ENCODE assay signal across 27 cellular contexts in genomic region chr3:100702082-100703014, GRCh38. TPM values are rescaled to one million over a fixed set of nuclear protein-coding genes. Genes with fewer than 3 reads are reported as not detected.
DNase-seq lines count a peak whose midpoint lies in the region; ATAC-seq, FAIRE-seq and TF ChIP-seq lines count a peak whose summit lies in the region.
"Had no signal": no experiment of that assay in that cellular context is flagged by ENCODE, and none has a peak within 500 bp of the region (broad histone marks: within the 10 kb centered on the region; RNA-seq: fewer than 3 reads in every experiment).

No MANE protein-coding gene starts in this region.

- H3K9ac ChIP-seq in astrocyte (ENCODE audit: low read length): no peak overlapping the region
- H3K9ac ChIP-seq in HepG2 (ENCODE audit: insufficient read depth, low read depth, low read length): no peak overlapping the region

- H3K9me3 ChIP-seq in astrocyte (ENCODE audit: insufficient read depth, low read depth, low read length): no peaks in the 10 kb centered on the region
- H3K9me3 ChIP-seq in HepG2 (ENCODE audit: low read length): no peaks in the 10 kb centered on the region
- H3K9me3 ChIP-seq: esophagus squamous epithelium, HAP-1, neutrophil, testis, uterus had no signal

- no peaks in the 10 kb centered on the region for H3K27me3 ChIP-seq in astrocyte (ENCODE audit: insufficient read depth, low read length)
- H3K27me3 ChIP-seq in HepG2 (ENCODE audit: control insufficient read depth in 1 of 2, insufficient read depth in 2 of 2, low read length in 2 of 2): peaks cover 1 to 10% of the 10 kb centered on the region in 2 experiments; a peak in 1 of 5 replicates
- H3K27me3 ChIP-seq: testis had no signal

- TF ChIP-seq EP300 in HepG2 (IDR thresholded peaks at IDR 0.05; ENCODE audit: low read depth in 2 of 2, low read length in 2 of 2): no peak
- TF ChIP-seq EP300 in HepG2 (CRISPR knock-in tag; IDR thresholded peaks at IDR 0.05; ENCODE audit: borderline replicate concordance): no peak

- H3K4me3 ChIP-seq in astrocyte (ENCODE audit: insufficient read depth, low read depth, low read length) (no peak overlapping the region), HepG2 (replicated peaks in 1 of 3; ENCODE audit: insufficient read depth in 1 of 3, low read depth in 2 of 3, low read length in 3 of 3) (no peak overlapping the region)
- H3K4me3 ChIP-seq: esophagus squamous epithelium, HAP-1, testis, uterus had no signal

- H3K4me3 Mint-ChIP-seq in astrocyte (ENCODE audit: unreplicated experiment): no peak overlapping the region
- H3K4me3 Mint-ChIP-seq: activated CD8-positive, alpha-beta T cell treated with anti-CD3 and anti-CD28 coated beads, Interleukin-2, amount 10 ng/mL, durations not matched to agents 7 days and 5 days; central memory CD8-positive, alpha-beta T cell; stimulated activated naive B cell treated with anti-CD40 and anti-IgM and Interleukin-4, amounts not matched to agents 10 μg/mL and 1 μg/mL and 100 μg/mL, for 72 hours had no signal

- H3K27ac Mint-ChIP-seq in astrocyte (ENCODE audit: unreplicated experiment): peak overlapping the region; percentile 30
- H3K27ac Mint-ChIP-seq: activated CD8-positive, alpha-beta T cell treated with anti-CD3 and anti-CD28 coated beads, Interleukin-2, amount 10 ng/mL, durations not matched to agents 7 days and 5 days; stimulated activated naive B cell treated with anti-CD40 and anti-IgM and Interleukin-4, amounts not matched to agents 10 μg/mL and 1 μg/mL and 100 μg/mL, for 72 hours had no signal

- DNase-seq in astrocyte (ENCODE audit: low read depth): no peak
- no peak for DNase-seq in HepG2 (ENCODE audit: low spot score)
- DNase-seq in cerebellar nuclear complex (lab: John Stamatoyannopoulos, UW): no peak
- no peak for DNase-seq in amniotic stem cell (lab: John Stamatoyannopoulos, UW)
- DNase-seq in foreskin melanocyte: no peak
- DNase-seq in NCI-H446 treated with DMSO at 0.1 percent for 48 hours (lab: John Stamatoyannopoulos, UW): no peak
- DNase-seq: activated CD4-positive, alpha-beta T cell treated with anti-CD3 and anti-CD28 coated beads for 1 hour; activated CD8-positive, alpha-beta T cell treated with anti-CD3 and anti-CD28 coated beads, Interleukin-2, amount 10 ng/mL, durations not matched to agents 7 days and 5 days; activated naive CD4-positive, alpha-beta T cell treated with Interleukin-2 at 50 U/mL for 16 hours; effector CD4-positive, alpha-beta T cell; esophagus squamous epithelium; Karpas-422; kidney glomerular epithelial cell; NCI-H1092 treated with DMSO at 0.1 percent for 48 hours; NCI-H1930; NCI-H2227 treated with DMSO at 0.1 percent for 48 hours; NCI-H774; SIG-M5; stimulated activated CD4-positive, alpha-beta T cell treated with anti-CD3 and anti-CD28 coated beads, Interleukin-2, amount 100 ng/mL, for 48 hours; stimulated activated naive B cell treated with anti-CD40 and anti-IgM and Interleukin-4, amounts not matched to agents 10 μg/mL and 1 μg/mL and 100 μg/mL, for 72 hours; testis; uterus had no signal

- H3K4me1 Mint-ChIP-seq in astrocyte (ENCODE audit: low read depth, unreplicated experiment): no peaks in the 10 kb centered on the region
- H3K4me1 Mint-ChIP-seq: central memory CD8-positive, alpha-beta T cell; stimulated activated naive B cell treated with anti-CD40 and anti-IgM and Interleukin-4, amounts not matched to agents 10 μg/mL and 1 μg/mL and 100 μg/mL, for 72 hours had no signal

- BruUV-seq in HepG2 (replicated peaks; lab: Mats Ljungman, UMichigan): no TSS peak

- peaks cover 19% of the 10 kb centered on the region for H3K27me3 Mint-ChIP-seq in astrocyte (ENCODE audit: low read depth, unreplicated experiment)

- TF ChIP-seq RAD21 in HepG2 (CRISPR knock-in tag; IDR thresholded peaks at IDR 0.05): no peak

- in situ Hi-C loops in HepG2 (cut with HindIII; ENCODE audit: extremely low pct_ligation_motif_present, low pct_unique_long_range_greater_than_20kb): loop anchor here (25.0 kb wide), 3 partner anchors 90 to 890 kb away; partner anchors contain the start of genes ADGRG7 and CMSS1

- H2AFZ ChIP-seq in astrocyte (ENCODE audit: low read depth, low read length): no peak overlapping the region
- H2AFZ ChIP-seq in HepG2 (ENCODE audit: low read length): no peak overlapping the region

- 19% methylated on average over 4 of the region's 4 CpGs for WGBS in HepG2 (ENCODE audit: low lambda C conversion rate)

- no peaks in the 10 kb centered on the region for H4K20me1 ChIP-seq in astrocyte (ENCODE audit: insufficient read depth, low read length)
- H4K20me1 ChIP-seq in HepG2 (ENCODE audit: insufficient read depth, low read length): no peaks in the 10 kb centered on the region

- H3K36me3 Mint-ChIP-seq in astrocyte (ENCODE audit: low read depth, unreplicated experiment): no peaks in the 10 kb centered on the region
- H3K36me3 Mint-ChIP-seq: stimulated activated naive B cell treated with anti-CD40 and anti-IgM and Interleukin-4, amounts not matched to agents 10 μg/mL and 1 μg/mL and 100 μg/mL, for 72 hours had no signal

- no peak for TF ChIP-seq POLR2A in HepG2 (IDR thresholded peaks at IDR 0.05; ENCODE audit: insufficient read depth in 1 of 2, low read depth in 2 of 2, low read length in 2 of 2)

- H3K9me3 Mint-ChIP-seq in astrocyte (ENCODE audit: unreplicated experiment): no peaks in the 10 kb centered on the region
- H3K9me3 Mint-ChIP-seq: central memory CD8-positive, alpha-beta T cell; stimulated activated naive B cell treated with anti-CD40 and anti-IgM and Interleukin-4, amounts not matched to agents 10 μg/mL and 1 μg/mL and 100 μg/mL, for 72 hours had no signal

- TF ChIP-seq CTCF in astrocyte (IDR thresholded peaks at IDR 0.05; ENCODE audit: insufficient read depth, low read depth, low read length): no peak
- no peak for TF ChIP-seq CTCF in HepG2 (CRISPR knock-in tag; IDR thresholded peaks at IDR 0.05)

- intact Hi-C loops in HepG2 (cut with micrococcal nuclease; ENCODE audit: unreplicated experiment): no loop called here

- FAIRE-seq in astrocyte (lab: Jason Lieb, UNC): no peak
- FAIRE-seq in HepG2 (lab: Jason Lieb, UNC): no peak

- CTCF ChIA-PET in HepG2 (lab: Yijun Ruan, JAX; ENCODE audit: low intra/inter-chr PET ratio, low total read pairs): no interaction called here

- ATAC-seq in GM18511 (IDR thresholded peaks at IDR 0.05; ENCODE audit: unreplicated experiment) (peak; percentile 52), HG03064 (IDR thresholded peaks at IDR 0.05; ENCODE audit: low read depth, unreplicated experiment) (peak; percentile 69), HepG2 (no peak)
- ATAC-seq: activated CD8-positive, alpha-beta T cell treated with anti-CD3 and anti-CD28 coated beads, Interleukin-2, amount 10 ng/mL, durations not matched to agents 7 days and 5 days; stimulated activated naive B cell treated with anti-CD40 and anti-IgM and Interleukin-4, amounts not matched to agents 10 μg/mL and 1 μg/mL and 100 μg/mL, for 72 hours had no signal

- H3K79me2 ChIP-seq in astrocyte (ENCODE audit: insufficient read depth, low read length) (no peaks in the 10 kb centered on the region), HepG2 (ENCODE audit: insufficient read depth, low read length) (no peaks in the 10 kb centered on the region)

- H3K4me2 ChIP-seq in astrocyte (ENCODE audit: low read length) (no peak overlapping the region), HepG2 (ENCODE audit: low read depth, low read length) (no peak overlapping the region)

- H3K4me1 ChIP-seq in astrocyte (ENCODE audit: insufficient read depth, low read length) (no peaks in the 10 kb centered on the region), HepG2 (ENCODE audit: insufficient read depth, low read length) (peaks cover 22% of the 10 kb centered on the region)
- H3K4me1 ChIP-seq: HAP-1, testis, uterus had no signal

- POLR2A ChIA-PET in HepG2 (lab: Yijun Ruan, JAX): no interaction called here

- H3K36me3 ChIP-seq in astrocyte (ENCODE audit: insufficient read depth, low read length) (no peaks in the 10 kb centered on the region), HepG2 (replicated peaks in 1 of 2; ENCODE audit: control insufficient read depth in 1 of 2, insufficient read depth in 2 of 2, low read length in 2 of 2) (no peaks in the 10 kb centered on the region)
- H3K36me3 ChIP-seq: esophagus squamous epithelium, HAP-1, neutrophil, uterus had no signal

- H3K27ac ChIP-seq in astrocyte (ENCODE audit: low read depth, low read length) (no peak overlapping the region), HepG2 (ENCODE audit: extremely low read length, insufficient read depth, low read length) (no peak overlapping the region)
- H3K27ac ChIP-seq: esophagus squamous epithelium, neutrophil, testis, uterus had no signal

TF ChIP-seq in HepG2, 621 proteins besides CTCF, POLR2A, EP300 and RAD21 (continues in another document):
- TF ChIP-seq ZNF30 (CRISPR knock-in tag; IDR thresholded peaks at IDR 0.05): no peak
- TF ChIP-seq PPARG (CRISPR knock-in tag; conservative IDR thresholded peaks at IDR 0.05): no peak
- no peak for TF ChIP-seq ZNF703 (CRISPR knock-in tag; IDR thresholded peaks at IDR 0.05; ENCODE audit: borderline replicate concordance)
- no peak for TF ChIP-seq ZNF24 (IDR thresholded peaks at IDR 0.05)
- TF ChIP-seq ZNF468 (CRISPR knock-in tag; IDR thresholded peaks at IDR 0.05): no peak

RNA-seq across cellular contexts. Expression of gene TFG, which starts 6.9 kb away (rescaled TPM):
- total RNA-seq in astrocyte: 154 and 155 TPM in 2 replicates
- 53.6 and 75.5 TPM in 2 replicates for total RNA-seq in HepG2 (2016; rRNA removed; fragmentation: Illumina TruSeq; extraction: Trizol)
- 19.9 and 20.4 TPM in 2 replicates for total RNA-seq in HepG2 (2016; cell fraction: cytosol; rRNA removed; fragmentation: Illumina TruSeq; extraction: Trizol; ENCODE audit: low read depth)
- total RNA-seq in HepG2 (2016; cell fraction: insoluble cytoplasmic fraction; rRNA removed; fragmentation: Illumina TruSeq; extraction: Trizol): 55.4 and 69.3 TPM in 2 replicates
- total RNA-seq in HepG2 (2016; cell fraction: membrane; rRNA removed; fragmentation: Illumina TruSeq; extraction: Trizol): 41.0 and 43.7 TPM in 2 replicates
- 52.9 and 55.9 TPM in 2 replicates for total RNA-seq in HepG2 (2016; cell fraction: nucleus; rRNA removed; fragmentation: Illumina TruSeq; extraction: Trizol)
- 66.2 and 71.7 TPM in 2 replicates for polyA plus RNA-seq in HepG2 (2011; rRNA removed)
- polyA plus RNA-seq in HepG2 (2011; cell fraction: cytosol; rRNA removed): 69.5 and 71.5 TPM in 2 replicates
- polyA plus RNA-seq in HepG2 (2011; cell fraction: nucleus; rRNA removed): 50.5 and 60.9 TPM in 2 replicates
- 56.0 and 60.1 TPM in 2 replicates for polyA plus RNA-seq in HepG2 (2012)
- 34.7 and 37.4 TPM in 2 replicates for polyA plus RNA-seq in HepG2 (2016; cell fraction: cytosol; fragmentation: Illumina TruSeq; extraction: Trizol; ENCODE audit: low read depth)
- polyA plus RNA-seq in HepG2 (2016; cell fraction: insoluble cytoplasmic fraction; fragmentation: Illumina TruSeq; extraction: Trizol; ENCODE audit: low read depth): 161 and 167 TPM in 2 replicates
- 56.9 and 63.5 TPM in 2 replicates for polyA plus RNA-seq in HepG2 (2016; cell fraction: membrane; fragmentation: Illumina TruSeq; extraction: Trizol; ENCODE audit: low read depth)
- polyA plus RNA-seq in HepG2 (2016; cell fraction: nucleus; fragmentation: Illumina TruSeq; extraction: Trizol; ENCODE audit: insufficient read depth, low read depth): 94.6 and 99.1 TPM in 2 replicates
- polyA minus RNA-seq in HepG2 (2011; rRNA and poly(A)+ RNA removed; ENCODE audit: low replicate concordance): 32.7 and 41.4 TPM in 2 replicates
- 30.4 and 30.6 TPM in 2 replicates for polyA minus RNA-seq in HepG2 (2011; cell fraction: cytosol; rRNA and poly(A)+ RNA removed)
- polyA minus RNA-seq in HepG2 (2011; cell fraction: nucleus; rRNA and poly(A)+ RNA removed): 95.5 and 108 TPM in 2 replicates
